In genomic region chr19:14496029-14496848, GRCh38 we compare ENCODE assay signal across 8 cellular contexts. TPM values are rescaled to one million over a fixed set of nuclear protein-coding genes. Genes with fewer than 3 reads are reported as not detected.
DNase-seq lines count a peak whose midpoint lies in the region; ATAC-seq and TF ChIP-seq lines count a peak whose summit lies in the region.

Gene GIPC1 (minus strand): TSS chr19:14496127. CDS start chr19:14482976, 13,151 bp downstream.

- H3K27ac ChIP-seq in WERI-Rb-1 (peak within 1 kb of the TSS; percentile 51), breast epithelium (peak within 1 kb of the TSS; percentile 87 to 91), gastrocnemius medialis (peak within 1 kb of the TSS; percentile 72 to 82 (median 74))

- intact Hi-C loops in breast epithelium (cut with DNase I; ENCODE audit: low total_unique reads): no loop called here
- intact Hi-C loops in gastrocnemius medialis (cut with DNase I; ENCODE audit: low total_unique reads): loop anchor here (1.0 to 5.0 kb wide), 3 partner anchors 34 to 77 kb away; partner anchors contain the start of gene DDX39A

- DNase-seq in GDM1 (lab: John Stamatoyannopoulos, UW) (peak; percentile 92), NCI-H2171 treated with DMSO at 0.1 percent for 48 hours (lab: John Stamatoyannopoulos, UW) (peak; percentile 99), WERI-Rb-1 (peak; percentile 99), breast epithelium (ENCODE audit: low spot score in 2 of 2) (peak; percentile 95 to 98), gastrocnemius medialis (peak; percentile 92 to 95)

- peaks cover 9 to 18% of the 10 kb centered on the region in 2 donors for H3K4me1 ChIP-seq in breast epithelium
- H3K4me1 ChIP-seq in iPS-15b (ENCODE audit: control insufficient read depth, insufficient read depth, low read length): peaks cover 5% of the 10 kb centered on the region
- H3K4me1 ChIP-seq in gastrocnemius medialis: peaks cover 6 to 18% of the 10 kb centered on the region in 2 donors

- H3K27me3 ChIP-seq in WERI-Rb-1 (ENCODE audit: insufficient read depth, low read depth, severe bottlenecking) (no peaks in the 10 kb centered on the region), breast epithelium (no peaks in the 10 kb centered on the region), iPS-15b (ENCODE audit: control insufficient read depth, insufficient read depth, low read length) (no peaks in the 10 kb centered on the region), gastrocnemius medialis (no peaks in the 10 kb centered on the region)

- H3K4me3 ChIP-seq in WERI-Rb-1 (ENCODE audit: low read depth, low read length) (peak within 1 kb of the TSS; percentile 69), breast epithelium (peak within 1 kb of the TSS; percentile 88 to 96 (median 92)), iPS-15b (ENCODE audit: low read depth, low read length) (peak within 1 kb of the TSS; percentile 70), gastrocnemius medialis (peak within 1 kb of the TSS; percentile 74 to 84 (median 80))

- no peak for TF ChIP-seq POLR2A in breast epithelium (IDR thresholded peaks at IDR 0.05)
- TF ChIP-seq POLR2A in gastrocnemius medialis (IDR thresholded peaks at IDR 0.05): peak; percentile 46 to 49

- H3K36me3 ChIP-seq in WERI-Rb-1: peaks cover 8% of the 10 kb centered on the region
- no peaks in the 10 kb centered on the region for H3K36me3 ChIP-seq in breast epithelium
- peaks cover 9% of the 10 kb centered on the region for H3K36me3 ChIP-seq in iPS-15b (ENCODE audit: control insufficient read depth, insufficient read depth, low read length)
- H3K36me3 ChIP-seq in gastrocnemius medialis: peaks cover 0 to 3% of the 10 kb centered on the region in 2 donors

- H3K9ac ChIP-seq in iPS-15b (ENCODE audit: low read depth, low read length): no peak within 1 kb of the TSS

- ATAC-seq in HG02981 (IDR thresholded peaks at IDR 0.05; ENCODE audit: unreplicated experiment) (peak; percentile 77), gastrocnemius medialis (peak; percentile 93 to 94), HG02571 (IDR thresholded peaks at IDR 0.05; ENCODE audit: unreplicated experiment) (no peak)

- H3K9me3 ChIP-seq in WERI-Rb-1 (ENCODE audit: severe bottlenecking) (no peaks in the 10 kb centered on the region), breast epithelium (no peaks in the 10 kb centered on the region), iPS-15b (ENCODE audit: control insufficient read depth, insufficient read depth, low read length) (no peaks in the 10 kb centered on the region), gastrocnemius medialis (no peaks in the 10 kb centered on the region)

- TF ChIP-seq CTCF in WERI-Rb-1 (IDR thresholded peaks at IDR 0.05; ENCODE audit: low read depth, low read length) (no peak), breast epithelium (IDR thresholded peaks at IDR 0.05) (peak in 1 of 3 donors; percentile 7), gastrocnemius medialis (IDR thresholded peaks at IDR 0.05 in 4 of 5, conservative IDR thresholded peaks at IDR 0.05 in 1 of 5) (peak in 2 of 5 experiments; percentile 5 to 22)

- in situ Hi-C loops in gastrocnemius medialis (cut with MboI; ENCODE audit: low sequenced_read_pairs in 4 of 4): no loop called here

RNA-seq across cellular contexts. Expression of gene GIPC1, which starts in this region (rescaled TPM):
- total RNA-seq in breast epithelium (10 to 100 TPM; 48.8 to 79.0 (median 72.0) TPM), gastrocnemius medialis (10 to 100 TPM; 18.4 to 70.3 (median 54.7) TPM)
